ENCODE assay signal across 1 cellular context in the genomic region with DNA sequence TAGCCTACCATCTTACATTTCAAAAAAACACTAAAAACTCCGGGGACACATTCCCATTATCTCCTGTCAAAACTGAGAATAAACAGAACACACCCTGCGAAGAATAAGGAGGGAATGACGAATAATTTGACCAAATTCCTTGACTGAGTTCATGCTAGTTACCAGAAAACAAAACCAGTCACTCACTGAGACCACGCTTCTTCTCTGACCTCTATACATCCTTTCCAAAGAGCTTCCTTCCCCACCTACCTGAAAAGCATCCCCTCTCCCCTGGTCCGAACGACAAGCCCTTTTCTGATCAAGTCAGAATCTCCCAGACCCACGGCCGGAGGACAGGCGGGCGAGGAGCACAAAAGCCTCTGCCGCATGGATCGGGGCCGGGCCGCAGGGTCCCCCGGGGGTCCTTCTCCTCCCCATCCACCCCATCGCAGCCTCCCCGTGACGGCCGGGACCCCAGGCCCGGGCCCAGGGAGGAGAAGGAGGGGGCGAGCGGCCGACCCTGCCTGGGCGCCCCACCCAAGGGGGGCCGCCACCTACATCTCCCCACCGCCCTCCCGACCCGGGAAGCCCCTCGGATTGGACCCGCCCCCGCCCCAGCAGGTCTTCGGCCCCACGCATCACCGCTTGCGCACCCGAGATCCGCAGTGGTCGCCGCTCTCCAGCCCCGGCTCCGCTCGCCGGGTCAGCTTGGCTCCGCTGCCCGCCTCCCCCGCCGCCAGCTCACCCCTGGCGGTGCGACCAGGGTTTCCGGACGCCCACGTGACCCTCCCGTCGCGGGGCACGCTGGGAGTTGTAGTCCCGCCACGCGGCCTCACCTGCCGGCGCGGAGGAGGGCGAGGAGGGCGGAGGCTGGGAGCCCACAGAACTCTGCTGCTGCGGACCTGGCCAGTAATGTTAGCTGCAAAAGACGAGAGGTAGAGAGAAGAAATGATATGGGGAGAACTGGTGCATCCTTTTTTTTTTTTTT.
TF ChIP-seq lines count a peak whose summit lies in the region.

SLC37A3 (minus strand) TSS at position 747 of the 967 bp plus-strand sequence. CDS start 16,004 bp downstream, outside the sequence.

TF ChIP-seq in SK-N-SH treated with all-trans-retinoic acid at 6 μM for 48 hours, 23 proteins besides CTCF, POLR2A, EP300 and RAD21 (continued from another document):
- no peak for TF ChIP-seq CSRNP3 (CRISPR knock-in tag; IDR thresholded peaks at IDR 0.05)
- TF ChIP-seq, protein P1, sequence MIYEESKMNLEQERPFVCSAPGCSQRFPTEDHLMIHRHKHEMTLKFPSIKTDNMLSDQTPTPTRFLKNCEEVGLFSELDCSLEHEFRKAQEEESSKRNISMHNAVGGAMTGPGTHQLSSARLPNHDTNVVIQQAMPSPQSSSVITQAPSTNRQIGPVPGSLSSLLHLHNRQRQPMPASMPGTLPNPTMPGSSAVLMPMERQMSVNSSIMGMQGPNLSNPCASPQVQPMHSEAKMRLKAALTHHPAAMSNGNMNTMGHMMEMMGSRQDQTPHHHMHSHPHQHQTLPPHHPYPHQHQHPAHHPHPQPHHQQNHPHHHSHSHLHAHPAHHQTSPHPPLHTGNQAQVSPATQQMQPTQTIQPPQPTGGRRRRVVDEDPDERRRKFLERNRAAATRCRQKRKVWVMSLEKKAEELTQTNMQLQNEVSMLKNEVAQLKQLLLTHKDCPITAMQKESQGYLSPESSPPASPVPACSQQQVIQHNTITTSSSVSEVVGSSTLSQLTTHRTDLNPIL (CRISPR knock-in tag; IDR thresholded peaks at IDR 0.05; ENCODE audit: low read depth), result 0 out of 2 replicates have a peak, but pooled peaks have one; percentile 43
- TF ChIP-seq OSR1 (CRISPR knock-in tag; IDR thresholded peaks at IDR 0.05), result no peak
- no peak for TF ChIP-seq ESRRG (CRISPR knock-in tag; IDR thresholded peaks at IDR 0.05)
- TF ChIP-seq ISL1 (CRISPR knock-in tag; IDR thresholded peaks at IDR 0.05), result peak; percentile 88
- TF ChIP-seq ZNF565 (CRISPR knock-in tag; conservative IDR thresholded peaks at IDR 0.05; ENCODE audit: low read depth), result 0 out of 2 replicates have a peak, but pooled peaks have one; percentile 6
- peak; percentile 63; the same call in 1 of the 2 replicates for TF ChIP-seq GLIS3 (CRISPR knock-in tag; IDR thresholded peaks at IDR 0.05)
- TF ChIP-seq POU6F1 (CRISPR knock-in tag; IDR thresholded peaks at IDR 0.05; ENCODE audit: borderline replicate concordance, low read depth), result no peak
- TF ChIP-seq ZFP3 (CRISPR knock-in tag; IDR thresholded peaks at IDR 0.05), result no peak
- peak; percentile 90; the same call in 1 of the 2 replicates for TF ChIP-seq TOX (CRISPR knock-in tag; IDR thresholded peaks at IDR 0.05; ENCODE audit: borderline replicate concordance)
TF ChIP-seq in SK-N-SH treated with all-trans-retinoic acid at 6 μM for 48 hours: peak in this region for 10.
